ENCODE assay signal across 17 cellular contexts in genomic region chr1:200660719-200661118, GRCh38. TPM values are rescaled to one million over a fixed set of nuclear protein-coding genes. Genes with fewer than 3 reads are reported as not detected.
DNase-seq lines count a peak whose midpoint lies in the region; ATAC-seq and TF ChIP-seq lines count a peak whose summit lies in the region.
"Had no signal": no experiment of that assay in that cellular context is flagged by ENCODE, and none has a peak within 500 bp of the region (broad histone marks: within the 10 kb centered on the region; RNA-seq: fewer than 3 reads in every experiment).

No MANE protein-coding gene starts in this region.

- H3K79me2 ChIP-seq in GM23248 (ENCODE audit: insufficient read depth), result peaks cover 42% of the 10 kb centered on the region; the same call in 1 of the 2 replicates

- peaks cover 22% of the 10 kb centered on the region; the same call in 1 of the 2 replicates for H3K36me3 ChIP-seq in GM23248 (ENCODE audit: low read depth)
- peaks cover 0 to 8% of the 10 kb centered on the region in 2 donors for H3K36me3 ChIP-seq in body of pancreas (replicated peaks in 1 of 2; ENCODE audit: insufficient read depth in 1 of 2, low read depth in 2 of 2)
- peaks cover 54% of the 10 kb centered on the region for H3K36me3 ChIP-seq in MG63

- no peak overlapping the region for H3K9ac ChIP-seq in GM23248
- H3K9ac ChIP-seq: KMS-11 had no signal

- 63 to 70% methylated on average over 6 of the region's 6 CpGs for WGBS in GM23248 (ENCODE audit: low coverage in 1 of 2, low lambda C conversion rate in 2 of 2, missing lambda C conversion rate in 2 of 2), 2 experiments
- WGBS in body of pancreas, 2 donors, result 88 to 89% methylated on average over 6 of the region's 6 CpGs

- DNase-seq in GM23248 (peak; percentile 17), body of pancreas (peak; percentile 15 to 31 (median 23)), left cardiac atrium (peak; percentile 71), posterior vena cava (ENCODE audit: low spot score) (peak; percentile 92), DMS 273 treated with DMSO at 0.1 percent for 48 hours (lab: John Stamatoyannopoulos, UW) (no peak), MG63 (no peak)
- DNase-seq: CD8-positive, alpha-beta T cell; NCI-H1105 treated with DMSO at 0.1 percent for 48 hours; NCI-H1930; NCI-H2171 treated with DMSO at 0.1 percent for 48 hours; NCI-H510A; NCI-H82 had no signal

- H3K9me2 ChIP-seq in GM23248 (ENCODE audit: insufficient read depth), result no peaks in the 10 kb centered on the region

- H3K4me1 ChIP-seq in GM23248 (ENCODE audit: insufficient read depth) (peaks cover 13% of the 10 kb centered on the region), body of pancreas (peaks cover 8% of the 10 kb centered on the region)

- no peak overlapping the region for H2AFZ ChIP-seq in GM23248

- intact Hi-C loops in body of pancreas (cut with DNase I), result no loop called here
- intact Hi-C loops in left cardiac atrium (cut with DNase I), result no loop called here
- intact Hi-C loops in posterior vena cava (cut with DNase I), result no loop called here

- no peaks in the 10 kb centered on the region; the same call in 1 of the 2 replicates for H3F3A ChIP-seq in GM23248 (ENCODE audit: insufficient read depth)

- no peak overlapping the region for H3K4me2 ChIP-seq in GM23248 (ENCODE audit: unreplicated experiment)

- H3K4me3 ChIP-seq in GM23248 (no peak overlapping the region), body of pancreas (no peak overlapping the region), MG63 (no peak overlapping the region)

- H3K27me3 ChIP-seq in GM23248 (replicated peaks; ENCODE audit: insufficient read depth) (no peaks in the 10 kb centered on the region), body of pancreas (no peaks in the 10 kb centered on the region), MG63 (no peaks in the 10 kb centered on the region)

- H3K27ac ChIP-seq in GM23248, result no peak overlapping the region
- no peak overlapping the region for H3K27ac ChIP-seq in body of pancreas

- no peaks in the 10 kb centered on the region for H4K20me1 ChIP-seq in GM23248 (ENCODE audit: insufficient read depth)

- TF ChIP-seq CTCF in body of pancreas (IDR thresholded peaks at IDR 0.05), result no peak

- H3K9me3 ChIP-seq in GM23248 (ENCODE audit: low read depth) (no peaks in the 10 kb centered on the region), body of pancreas (no peaks in the 10 kb centered on the region), MG63 (no peaks in the 10 kb centered on the region)

- TF ChIP-seq POLR2A in body of pancreas (IDR thresholded peaks at IDR 0.05), result no peak

- ATAC-seq in body of pancreas (no peak), left cardiac atrium (peak in 1 of 2 donors; percentile 32), HG03097 (IDR thresholded peaks at IDR 0.05; ENCODE audit: low FRiP score, unreplicated experiment) (no peak), HG02973 (IDR thresholded peaks at IDR 0.05; ENCODE audit: unreplicated experiment) (no peak)
- ATAC-seq: CD8-positive, alpha-beta T cell; HepG2; Panc1 had no signal

- in situ Hi-C loops in GM23248 (cut with MboI), result no loop called here

RNA-seq across cellular contexts. Expression of gene DDX59, which starts 9.0 kb away (rescaled TPM):
- total RNA-seq in GM23248 (2014; rRNA removed; shearing (Covaris generic)), result 14.2 and 19.2 TPM in 2 replicates
- polyA plus RNA-seq in GM23248 (2016; fragmentation: Nextera tagmentation; extraction: Ambion mirVana), result 11.8 and 12.2 TPM in 2 replicates
- 10 to 100 TPM in 1 of 2 donors, 1 to 10 TPM in 1; 9.6 to 15.6 TPM for total RNA-seq in body of pancreas
- total RNA-seq in left cardiac atrium, result 10 to 100 TPM in 1 of 2 donors, 1 to 10 TPM in 1; 9.7 to 11.9 TPM
- 10 to 100 TPM; 27.1 to 27.6 TPM for total RNA-seq in posterior vena cava
- 13.7 and 18.7 TPM in 2 replicates for total RNA-seq in MG63 (2014; rRNA removed; shearing (Covaris generic); ENCODE audit: low replicate concordance)

RNA-seq across cellular contexts. Expression of gene KIF14, which starts 40.2 kb away (rescaled TPM):
- 5.1 and 5.4 TPM in 2 replicates for total RNA-seq in GM23248 (2014; rRNA removed; shearing (Covaris generic))
- polyA plus RNA-seq in GM23248 (2016; fragmentation: Nextera tagmentation; extraction: Ambion mirVana), result 2.2 and 2.3 TPM in 2 replicates
- total RNA-seq in body of pancreas (not detected), left cardiac atrium (under 1 TPM; 0.05 to 0.27 TPM), posterior vena cava (under 1 TPM; 0.14 to 0.32 TPM)
- total RNA-seq in MG63 (2014; rRNA removed; shearing (Covaris generic); ENCODE audit: low replicate concordance), result 11.6 and 15.7 TPM in 2 replicates

Comparison
In these comparisons a context has a peak if more than half of its experiments do, and no peak if none do; other contexts are left out.
1. DNase-seq: peak in GM23248 (single experiment), body of pancreas (4 of 4), left cardiac atrium (single experiment) and posterior vena cava (single experiment); none in DMS 273 treated with DMSO at 0.1 percent for 48 hours (single experiment) and MG63 (single experiment).